ENCODE assay signal across 8 cellular contexts in genomic region chr17:14737984-14738651, GRCh38.
DNase-seq lines count a peak whose midpoint lies in the region; ATAC-seq and TF ChIP-seq lines count a peak whose summit lies in the region.

No MANE protein-coding gene starts in this region.

- TF ChIP-seq CTCF in HFF-Myc (IDR thresholded peaks at IDR 0.05; ENCODE audit: low read depth, low read length, missing control alignments) = peak; percentile 18
- peak; percentile 47 for TF ChIP-seq CTCF in cardiac muscle cell (IDR thresholded peaks at IDR 0.05; ENCODE audit: low read depth, low read length)

- peak; percentile 96 for DNase-seq in AG20443 (ENCODE audit: low spot score)
- DNase-seq in HFF-Myc (ENCODE audit: extremely low read depth, low read depth) = peak; percentile 38
- DNase-seq in SIG-M5 (lab: John Stamatoyannopoulos, UW) = peak; percentile 80
- peak in 1 of 2 donors; percentile 97 for DNase-seq in cardiac muscle cell (ENCODE audit: low read depth in 1 of 2, low spot score in 1 of 2)
- DNase-seq in stimulated activated naive B cell treated with anti-CD40 and anti-IgM and Interleukin-4, amounts not matched to agents 10 μg/mL and 1 μg/mL and 100 μg/mL, for 72 hours = no peak
- DNase-seq in SJCRH30 = no peak
- no peak for DNase-seq in activated naive CD4-positive, alpha-beta T cell treated with anti-CD3 and anti-CD28 coated beads, Interleukin-2, amount 50 U/mL, for 16 hours

- H3K4me3 ChIP-seq in HFF-Myc (replicated peaks; ENCODE audit: low read depth, low read length) (no peak overlapping the region), cardiac muscle cell (no peak overlapping the region), SJCRH30 (no peak overlapping the region)

- H3K36me3 Mint-ChIP-seq in stimulated activated naive B cell treated with anti-CD40 and anti-IgM and Interleukin-4, amounts not matched to agents 10 μg/mL and 1 μg/mL and 100 μg/mL, for 72 hours = no peaks in the 10 kb centered on the region

- H3K27ac ChIP-seq in cardiac muscle cell (no peak overlapping the region), SJCRH30 (no peak overlapping the region)

- H3K4me1 ChIP-seq in cardiac muscle cell (ENCODE audit: low read depth) (no peaks in the 10 kb centered on the region), SJCRH30 (no peaks in the 10 kb centered on the region)

- no peaks in the 10 kb centered on the region for H3K27me3 ChIP-seq in cardiac muscle cell
- no peaks in the 10 kb centered on the region for H3K27me3 ChIP-seq in SJCRH30

- peaks cover 1 to 2% of the 10 kb centered on the region in 2 donors for H3K4me1 Mint-ChIP-seq in stimulated activated naive B cell treated with anti-CD40 and anti-IgM and Interleukin-4, amounts not matched to agents 10 μg/mL and 1 μg/mL and 100 μg/mL, for 72 hours

- peaks cover 16 to 25% of the 10 kb centered on the region in 2 donors for H3K27me3 Mint-ChIP-seq in stimulated activated naive B cell treated with anti-CD40 and anti-IgM and Interleukin-4, amounts not matched to agents 10 μg/mL and 1 μg/mL and 100 μg/mL, for 72 hours

- no peak overlapping the region for H3K4me3 Mint-ChIP-seq in stimulated activated naive B cell treated with anti-CD40 and anti-IgM and Interleukin-4, amounts not matched to agents 10 μg/mL and 1 μg/mL and 100 μg/mL, for 72 hours

- H3K9me3 ChIP-seq in cardiac muscle cell (ENCODE audit: low read depth) = no peaks in the 10 kb centered on the region
- no peaks in the 10 kb centered on the region; the same call in 1 of the 2 replicates for H3K9me3 ChIP-seq in SJCRH30 (replicated peaks)

- ATAC-seq in stimulated activated naive B cell treated with anti-CD40 and anti-IgM and Interleukin-4, amounts not matched to agents 10 μg/mL and 1 μg/mL and 100 μg/mL, for 72 hours (replicated peaks) = peak; percentile 45 to 74
- no peak for ATAC-seq in HG03097 (IDR thresholded peaks at IDR 0.05; ENCODE audit: low FRiP score, unreplicated experiment)

- H3K9me3 Mint-ChIP-seq in stimulated activated naive B cell treated with anti-CD40 and anti-IgM and Interleukin-4, amounts not matched to agents 10 μg/mL and 1 μg/mL and 100 μg/mL, for 72 hours = no peaks in the 10 kb centered on the region

- no peaks in the 10 kb centered on the region for H3K36me3 ChIP-seq in cardiac muscle cell
- H3K36me3 ChIP-seq in SJCRH30 = no peaks in the 10 kb centered on the region

- no peak overlapping the region for H3K27ac Mint-ChIP-seq in stimulated activated naive B cell treated with anti-CD40 and anti-IgM and Interleukin-4, amounts not matched to agents 10 μg/mL and 1 μg/mL and 100 μg/mL, for 72 hours

Comparison
In these comparisons a context has a peak if more than half of its experiments do, and no peak if none do; other contexts are left out.
1. DNase-seq: peak in AG20443 (single experiment), HFF-Myc (single experiment) and SIG-M5 (single experiment); none in stimulated activated naive B cell treated with anti-CD40 and anti-IgM and Interleukin-4, amounts not matched to agents 10 μg/mL and 1 μg/mL and 100 μg/mL, for 72 hours (single experiment), SJCRH30 (0 of 2) and activated naive CD4-positive, alpha-beta T cell treated with anti-CD3 and anti-CD28 coated beads, Interleukin-2, amount 50 U/mL, for 16 hours (single experiment).